In the genomic region with DNA sequence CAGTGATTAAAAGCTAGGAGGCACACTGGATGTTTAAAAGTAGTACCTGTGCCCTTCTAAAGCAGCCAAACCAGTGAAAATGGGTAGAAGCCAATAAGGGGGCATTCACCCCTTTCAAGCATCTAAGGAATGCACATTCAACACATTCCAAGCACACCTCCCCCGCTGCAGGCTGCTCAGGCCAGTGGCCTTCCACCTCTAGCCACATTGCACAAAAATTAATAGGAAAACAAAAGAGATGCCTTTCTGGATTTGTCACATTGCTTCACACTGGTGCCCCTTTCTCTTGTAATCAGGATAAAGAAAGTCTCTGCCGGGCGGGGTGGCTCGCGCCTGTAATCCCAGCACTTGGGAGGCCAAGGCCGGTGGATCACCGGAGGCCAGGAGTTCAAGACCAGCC, we compare ENCODE assay signal across 13 cellular contexts.
DNase-seq lines count a peak whose midpoint lies in the region; ATAC-seq and TF ChIP-seq lines count a peak whose summit lies in the region.
"Had no signal": no experiment of that assay in that cellular context is flagged by ENCODE, and none has a peak within 500 bp of the region (broad histone marks: within the 10 kb centered on the region; RNA-seq: fewer than 3 reads in every experiment).

No MANE protein-coding gene starts in this region.

- H3K9me3 ChIP-seq in iPS-20b (ENCODE audit: insufficient read depth, low read depth, low read length), result no peaks in the 10 kb centered on the region
- H3K9me3 ChIP-seq: sigmoid colon had no signal

- H3K9me3 Mint-ChIP-seq in GM23338 (no peaks in the 10 kb centered on the region), progenitor cell of endocrine pancreas (ENCODE audit: low read depth) (no peaks in the 10 kb centered on the region)
- H3K9me3 Mint-ChIP-seq in activated CD4-positive, alpha-beta T cell treated with anti-CD3 and anti-CD28 coated beads, Interleukin-2, amount 10 ng/mL, durations not matched to agents 24 days and 14 days, result no peaks in the 10 kb centered on the region

- H3K4me3 Mint-ChIP-seq in GM23338, result no peak overlapping the region
- no peak overlapping the region for H3K4me3 Mint-ChIP-seq in progenitor cell of endocrine pancreas (ENCODE audit: low read depth)
- no peak overlapping the region for H3K4me3 Mint-ChIP-seq in activated CD4-positive, alpha-beta T cell treated with anti-CD3 and anti-CD28 coated beads, Interleukin-2, amount 10 ng/mL, durations not matched to agents 24 days and 14 days

- H3K27me3 Mint-ChIP-seq in GM23338 (ENCODE audit: insufficient read depth, low read depth, poor library complexity), result peaks cover 2% of the 10 kb centered on the region
- no peaks in the 10 kb centered on the region for H3K27me3 Mint-ChIP-seq in progenitor cell of endocrine pancreas
- H3K27me3 Mint-ChIP-seq in activated CD4-positive, alpha-beta T cell treated with anti-CD3 and anti-CD28 coated beads, Interleukin-2, amount 10 ng/mL, durations not matched to agents 24 days and 14 days, result no peaks in the 10 kb centered on the region

- H3K9me2 ChIP-seq in GM23338 (ENCODE audit: insufficient read depth), result no peaks in the 10 kb centered on the region

- H3K27me3 ChIP-seq in GM23338 (ENCODE audit: insufficient read depth) (no peaks in the 10 kb centered on the region), iPS-20b (ENCODE audit: insufficient read depth, low read length) (no peaks in the 10 kb centered on the region), foreskin keratinocyte (no peaks in the 10 kb centered on the region)
- H3K27me3 ChIP-seq: sigmoid colon had no signal

- H3K36me3 Mint-ChIP-seq in GM23338 (ENCODE audit: low read depth), result no peaks in the 10 kb centered on the region
- H3K36me3 Mint-ChIP-seq in progenitor cell of endocrine pancreas (ENCODE audit: insufficient read depth), result no peaks in the 10 kb centered on the region
- no peaks in the 10 kb centered on the region for H3K36me3 Mint-ChIP-seq in activated CD4-positive, alpha-beta T cell treated with anti-CD3 and anti-CD28 coated beads, Interleukin-2, amount 10 ng/mL, durations not matched to agents 24 days and 14 days (ENCODE audit: low read depth)

- H3K27ac ChIP-seq in GM23338 (ENCODE audit: low read depth) (peak overlapping the region; percentile 73), iPS-20b (ENCODE audit: low read length) (peak overlapping the region; percentile 55), foreskin keratinocyte (no peak overlapping the region)
- H3K27ac ChIP-seq: sigmoid colon had no signal

- H3K36me3 ChIP-seq in GM23338 (ENCODE audit: insufficient read depth) (no peaks in the 10 kb centered on the region), iPS-20b (ENCODE audit: insufficient read depth, low read depth, low read length) (no peaks in the 10 kb centered on the region)
- H3K36me3 ChIP-seq: sigmoid colon had no signal

- H3K4me1 ChIP-seq in GM23338 (ENCODE audit: insufficient read depth), result no peaks in the 10 kb centered on the region
- H3K4me1 ChIP-seq in iPS-20b (ENCODE audit: insufficient read depth, low read length), result peaks cover 4% of the 10 kb centered on the region; the same call in 1 of the 2 replicates
- H3K4me1 ChIP-seq in foreskin keratinocyte, result no peaks in the 10 kb centered on the region

- H3K4me3 ChIP-seq in GM23338, result no peak overlapping the region
- H3K4me3 ChIP-seq in iPS-20b (ENCODE audit: low read length), result no peak overlapping the region
- H3K4me3 ChIP-seq: sigmoid colon had no signal

- no peak overlapping the region for H3K9ac ChIP-seq in iPS-20b (ENCODE audit: low read depth, low read length)

- H3K27ac Mint-ChIP-seq in GM23338, result peak overlapping the region; percentile 94
- peak overlapping the region; percentile 69 for H3K27ac Mint-ChIP-seq in progenitor cell of endocrine pancreas
- no peak overlapping the region for H3K27ac Mint-ChIP-seq in activated CD4-positive, alpha-beta T cell treated with anti-CD3 and anti-CD28 coated beads, Interleukin-2, amount 10 ng/mL, durations not matched to agents 24 days and 14 days

- no peak overlapping the region for H2AFZ ChIP-seq in GM23338

- TF ChIP-seq CTCF in GM23338 (conservative IDR thresholded peaks at IDR 0.05; ENCODE audit: low read depth in 2 of 2) (no peak), progenitor cell of endocrine pancreas (IDR thresholded peaks at IDR 0.05; ENCODE audit: unreplicated experiment) (no peak), foreskin keratinocyte (conservative IDR thresholded peaks at IDR 0.05) (no peak)

- no peaks in the 10 kb centered on the region for H3F3A ChIP-seq in GM23338 (replicated peaks; ENCODE audit: low read depth)

- peak; percentile 99 for ATAC-seq in GM23338
- ATAC-seq in SK-N-SH treated with all-trans-retinoic acid at 6 μM for 48 hours, result peak; percentile 58; the same call in 2 of the 3 replicates
- no peak for ATAC-seq in foreskin keratinocyte
- ATAC-seq: activated CD4-positive, CD25-positive, alpha-beta regulatory T cell treated with anti-CD3 and anti-CD28 coated beads, Interleukin-2, amount 50 U/mL, for 24 hours had no signal

- peak; percentile 84 for DNase-seq in GM23338 (ENCODE audit: low spot score)
- no peak for DNase-seq in progenitor cell of endocrine pancreas (ENCODE audit: low spot score, unreplicated experiment)
- DNase-seq in foreskin keratinocyte, result no peak
- no peak for DNase-seq in inferior parietal cortex (ENCODE audit: extremely low spot score)
- no peak for DNase-seq in OCI-M2 (lab: John Stamatoyannopoulos, UW; ENCODE audit: unreplicated experiment)
- DNase-seq in activated CD4-positive, alpha-beta T cell treated with anti-CD3 and anti-CD28 coated beads, Interleukin-2, amount 10 ng/mL, durations not matched to agents 24 days and 14 days, result no peak
- DNase-seq: DMS 273 treated with DMSO at 0.1 percent for 48 hours; effector CD4-positive, alpha-beta T cell; NCI-H1436 treated with DMSO at 0.1 percent for 48 hours; sigmoid colon had no signal

- 0 out of 2 replicates have a peak overlapping the region, but pooled peaks have one; percentile 18 for H3K4me2 ChIP-seq in GM23338

- H4K20me1 ChIP-seq in GM23338 (replicated peaks; ENCODE audit: insufficient read depth), result no peaks in the 10 kb centered on the region

- H3K4me1 Mint-ChIP-seq in GM23338 (peaks cover 17% of the 10 kb centered on the region), progenitor cell of endocrine pancreas (ENCODE audit: low read depth) (peaks cover 15% of the 10 kb centered on the region)
- no peaks in the 10 kb centered on the region for H3K4me1 Mint-ChIP-seq in activated CD4-positive, alpha-beta T cell treated with anti-CD3 and anti-CD28 coated beads, Interleukin-2, amount 10 ng/mL, durations not matched to agents 24 days and 14 days

- intact Hi-C loops in activated CD4-positive, alpha-beta T cell treated with anti-CD3 and anti-CD28 coated beads, Interleukin-2, amount 10 ng/mL, durations not matched to agents 24 days and 14 days (cut with micrococcal nuclease), result no loop called here

- no peaks in the 10 kb centered on the region for H3K79me2 ChIP-seq in GM23338 (replicated peaks; ENCODE audit: insufficient read depth)

TF ChIP-seq in GM23338, 12 proteins besides CTCF, POLR2A, EP300 and RAD21 (continues in another document):
- TF ChIP-seq, protein P1, sequence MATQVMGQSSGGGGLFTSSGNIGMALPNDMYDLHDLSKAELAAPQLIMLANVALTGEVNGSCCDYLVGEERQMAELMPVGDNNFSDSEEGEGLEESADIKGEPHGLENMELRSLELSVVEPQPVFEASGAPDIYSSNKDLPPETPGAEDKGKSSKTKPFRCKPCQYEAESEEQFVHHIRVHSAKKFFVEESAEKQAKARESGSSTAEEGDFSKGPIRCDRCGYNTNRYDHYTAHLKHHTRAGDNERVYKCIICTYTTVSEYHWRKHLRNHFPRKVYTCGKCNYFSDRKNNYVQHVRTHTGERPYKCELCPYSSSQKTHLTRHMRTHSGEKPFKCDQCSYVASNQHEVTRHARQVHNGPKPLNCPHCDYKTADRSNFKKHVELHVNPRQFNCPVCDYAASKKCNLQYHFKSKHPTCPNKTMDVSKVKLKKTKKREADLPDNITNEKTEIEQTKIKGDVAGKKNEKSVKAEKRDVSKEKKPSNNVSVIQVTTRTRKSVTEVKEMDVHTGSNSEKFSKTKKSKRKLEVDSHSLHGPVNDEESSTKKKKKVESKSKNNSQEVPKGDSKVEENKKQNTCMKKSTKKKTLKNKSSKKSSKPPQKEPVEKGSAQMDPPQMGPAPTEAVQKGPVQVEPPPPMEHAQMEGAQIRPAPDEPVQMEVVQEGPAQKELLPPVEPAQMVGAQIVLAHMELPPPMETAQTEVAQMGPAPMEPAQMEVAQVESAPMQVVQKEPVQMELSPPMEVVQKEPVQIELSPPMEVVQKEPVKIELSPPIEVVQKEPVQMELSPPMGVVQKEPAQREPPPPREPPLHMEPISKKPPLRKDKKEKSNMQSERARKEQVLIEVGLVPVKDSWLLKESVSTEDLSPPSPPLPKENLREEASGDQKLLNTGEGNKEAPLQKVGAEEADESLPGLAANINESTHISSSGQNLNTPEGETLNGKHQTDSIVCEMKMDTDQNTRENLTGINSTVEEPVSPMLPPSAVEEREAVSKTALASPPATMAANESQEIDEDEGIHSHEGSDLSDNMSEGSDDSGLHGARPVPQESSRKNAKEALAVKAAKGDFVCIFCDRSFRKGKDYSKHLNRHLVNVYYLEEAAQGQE (IDR thresholded peaks at IDR 0.05; ENCODE audit: unreplicated experiment), result no peak

TF ChIP-seq in SK-N-SH treated with all-trans-retinoic acid at 6 μM for 48 hours, 23 proteins besides CTCF, POLR2A, EP300 and RAD21:
- TF ChIP-seq ZFP30 (CRISPR knock-in tag; IDR thresholded peaks at IDR 0.05) (no peak), ZFP3 (CRISPR knock-in tag; IDR thresholded peaks at IDR 0.05) (no peak), GLIS3 (CRISPR knock-in tag; IDR thresholded peaks at IDR 0.05) (no peak)
